8 cellular contexts compared by ENCODE assay signal in the genomic region with DNA sequence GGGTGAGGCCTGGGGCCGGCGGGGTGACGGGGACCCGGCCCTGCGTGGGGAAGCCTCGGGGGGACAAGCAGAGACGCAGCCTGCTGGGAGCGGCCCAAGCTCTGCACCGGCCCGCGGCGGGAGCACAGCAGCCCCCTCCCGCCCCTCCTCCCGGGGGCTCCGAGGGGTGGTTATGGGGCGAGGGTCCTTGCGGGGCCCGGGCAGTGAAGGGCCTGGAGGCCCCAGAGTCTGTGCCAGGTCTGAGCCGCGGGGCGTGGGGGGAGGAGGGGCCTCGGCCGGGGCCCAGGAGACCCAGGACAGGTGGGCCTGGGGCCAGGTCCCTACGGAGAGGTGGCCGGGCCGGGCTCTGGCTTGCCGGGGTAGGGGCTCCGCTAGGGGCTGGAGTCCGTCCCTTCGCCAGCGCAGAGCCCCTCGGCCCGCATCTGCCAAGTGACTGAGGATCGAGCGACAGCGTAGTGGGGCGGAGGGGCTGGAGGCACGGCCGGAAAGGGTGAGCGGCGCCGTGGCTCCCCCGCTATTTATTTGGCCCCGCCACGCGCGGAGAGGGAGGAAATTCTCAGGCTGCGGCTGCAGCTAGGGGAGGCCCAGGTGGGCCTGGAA. TPM values are rescaled to one million over a fixed set of nuclear protein-coding genes. Genes with fewer than 3 reads are reported as not detected.
A peak's percentile ranks its signal among the peaks of the same experiment; 100 is the strongest.
DNase-seq lines count a peak whose midpoint lies in the region; ATAC-seq and TF ChIP-seq lines count a peak whose summit lies in the region.

No MANE protein-coding gene starts in this region.

- H3K36me3 ChIP-seq in stomach: no peaks in the 10 kb centered on the region

- no peaks in the 10 kb centered on the region for H3K4me1 Mint-ChIP-seq in activated T-helper 17 cell treated with anti-CD3 and anti-CD28 coated beads, Interleukin-2, amount 50 U/mL, for 72 hours

- H3K4me1 ChIP-seq in stomach: peaks cover 37 to 46% (median 43%) of the 10 kb centered on the region in 4 donors

- H3K27me3 Mint-ChIP-seq in activated T-helper 17 cell treated with anti-CD3 and anti-CD28 coated beads, Interleukin-2, amount 50 U/mL, for 72 hours: no peaks in the 10 kb centered on the region

- TF ChIP-seq CTCF in stomach (IDR thresholded peaks at IDR 0.05): no peak

- H3K9me3 ChIP-seq in iPS-18c (ENCODE audit: control insufficient read depth, insufficient read depth, low read length) (peaks cover 2% of the 10 kb centered on the region), stomach (no peaks in the 10 kb centered on the region)

- intact Hi-C loops in stomach (cut with DNase I; ENCODE audit: low total_unique reads): no loop called here

- DNase-seq in NCI-H146 (lab: John Stamatoyannopoulos, UW) (peak; percentile 30), NCI-H146 treated with DMSO at 0.1 percent for 48 hours (lab: John Stamatoyannopoulos, UW; ENCODE audit: unreplicated experiment) (no peak), stomach (no peak), kidney tubule cell (ENCODE audit: low spot score) (no peak)

- TF ChIP-seq EP300 in stomach (IDR thresholded peaks at IDR 0.05): no peak

- no peak for ATAC-seq in activated T-helper 17 cell treated with anti-CD3 and anti-CD28 coated beads, Interleukin-2, amount 50 U/mL, for 72 hours (replicated peaks)
- no peak for ATAC-seq in GM18519 (IDR thresholded peaks at IDR 0.05; ENCODE audit: low FRiP score, unreplicated experiment)
- ATAC-seq in GM21367 (IDR thresholded peaks at IDR 0.05; ENCODE audit: unreplicated experiment): no peak

- no peaks in the 10 kb centered on the region for H3K9me3 Mint-ChIP-seq in activated T-helper 17 cell treated with anti-CD3 and anti-CD28 coated beads, Interleukin-2, amount 50 U/mL, for 72 hours

- H3K27me3 ChIP-seq in stomach: peaks cover 4 to 68% (median 32%) of the 10 kb centered on the region in 3 donors

- peak overlapping the region; percentile 73 for H3K4me3 Mint-ChIP-seq in activated T-helper 17 cell treated with anti-CD3 and anti-CD28 coated beads, Interleukin-2, amount 50 U/mL, for 72 hours

- peaks cover 6% of the 10 kb centered on the region for H3K36me3 Mint-ChIP-seq in activated T-helper 17 cell treated with anti-CD3 and anti-CD28 coated beads, Interleukin-2, amount 50 U/mL, for 72 hours (ENCODE audit: low read depth)

- 0 to 3% (median 1%) methylated on average over 24 to 48 of the region's 48 CpGs for WGBS in stomach, 5 donors

- no peak for TF ChIP-seq POLR2A in stomach (IDR thresholded peaks at IDR 0.05)

- H3K27ac ChIP-seq in stomach: peak overlapping the region in 2 of 5 donors; percentile 6 to 58

- H3K27ac Mint-ChIP-seq in activated T-helper 17 cell treated with anti-CD3 and anti-CD28 coated beads, Interleukin-2, amount 50 U/mL, for 72 hours: peak overlapping the region; percentile 78

- H3K4me3 ChIP-seq in iPS-18c (ENCODE audit: insufficient read depth, low read depth, low read length) (peak overlapping the region; percentile 43), stomach (peak overlapping the region; percentile 56 to 74 (median 66))

RNA-seq across cellular contexts. Expression of a gene that starts 0.5 kb away (rescaled TPM):
- total RNA-seq in activated T-helper 17 cell treated with anti-CD3 and anti-CD28 coated beads, Interleukin-2, amount 50 U/mL, for 72 hours: 10 to 100 TPM in 1 of 2 donors, 1 to 10 TPM in 1; 2.5 to 12.3 TPM
- total RNA-seq in stomach: 1 to 10 TPM in 4 of 5 donors, not detected in 1; 1.3 to 8.2 (median 2.1) TPM
- 1 to 10 TPM in 2 of 3 donors, under 1 TPM in 1; 0.93 to 4.2 (median 1.2) TPM for polyA plus RNA-seq in stomach

RNA-seq across cellular contexts. Expression of a gene that starts 35.8 kb away (rescaled TPM):
- total RNA-seq in activated T-helper 17 cell treated with anti-CD3 and anti-CD28 coated beads, Interleukin-2, amount 50 U/mL, for 72 hours: 10 to 100 TPM; 23.3 to 39.1 TPM
- 100 to 1,000 TPM in 1 of 5 donors, 10 to 100 TPM in 2, 1 to 10 TPM in 2; 3.0 to 167 (median 44.9) TPM for total RNA-seq in stomach
- polyA plus RNA-seq in stomach: 10 to 100 TPM; 13.8 to 18.8 (median 17.1) TPM

RNA-seq across cellular contexts. Expression of a gene that starts 40.2 kb away (rescaled TPM):
- total RNA-seq in activated T-helper 17 cell treated with anti-CD3 and anti-CD28 coated beads, Interleukin-2, amount 50 U/mL, for 72 hours: 100 to 1,000 TPM; 271 to 358 TPM
- total RNA-seq in stomach: 10 to 100 TPM in 3 of 5 donors, 1 to 10 TPM in 1, not detected in 1; 3.5 to 95.0 (median 23.9) TPM
- polyA plus RNA-seq in stomach: 100 to 1,000 TPM in 1 of 3 donors, 10 to 100 TPM in 2; 60.1 to 149 (median 99.0) TPM

RNA-seq across cellular contexts. Expression of a gene that starts 52.3 kb away (rescaled TPM):
- 1 to 10 TPM in 1 of 2 donors, under 1 TPM in 1; 0.97 to 2.2 TPM for total RNA-seq in activated T-helper 17 cell treated with anti-CD3 and anti-CD28 coated beads, Interleukin-2, amount 50 U/mL, for 72 hours
- 100 to 1,000 TPM in 1 of 5 donors, 10 to 100 TPM in 4; 36.0 to 135 (median 72.7) TPM for total RNA-seq in stomach
- polyA plus RNA-seq in stomach: 100 to 1,000 TPM in 1 of 3 donors, 10 to 100 TPM in 2; 68.5 to 127 (median 94.7) TPM
